In genomic region chr10:68876246-68876918, GRCh38 we compare ENCODE assay signal across 1 cellular context.
TF ChIP-seq lines count a peak whose summit lies in the region.

No MANE protein-coding gene starts in this region.

TF ChIP-seq in HepG2, 621 proteins besides CTCF, POLR2A, EP300 and RAD21 (continued from another document and continues in another):
- TF ChIP-seq HMGXB4 (CRISPR knock-in tag; IDR thresholded peaks at IDR 0.05; ENCODE audit: borderline replicate concordance in 1 of 2, low read depth in 1 of 2) (peak in 1 of 2 experiments; percentile 41; a peak in 1 of 4 replicates), RBM22 (optimal IDR thresholded peaks at IDR 0.05; ENCODE audit: low read length) (no peak), ARNTL (CRISPR knock-in tag; IDR thresholded peaks at IDR 0.05) (no peak), FOXM1 (CRISPR knock-in tag; IDR thresholded peaks at IDR 0.05) (no peak), ZNF407 (CRISPR knock-in tag; IDR thresholded peaks at IDR 0.05; ENCODE audit: not compliant biosample characterization) (no peak), PLRG1 (conservative IDR thresholded peaks at IDR 0.05) (no peak), HMGXB3 (CRISPR knock-in tag; IDR thresholded peaks at IDR 0.05; ENCODE audit: borderline replicate concordance) (no peak; the same call in 1 of the 2 replicates), ZNF569 (CRISPR knock-in tag; IDR thresholded peaks at IDR 0.05; ENCODE audit: borderline replicate concordance) (no peak), HOXA7 (CRISPR knock-in tag; IDR thresholded peaks at IDR 0.05) (no peak), ZSCAN30 (CRISPR knock-in tag; IDR thresholded peaks at IDR 0.05) (no peak), CHD2 (IDR thresholded peaks at IDR 0.05; ENCODE audit: low read depth, low read length) (no peak), CSRNP1 (CRISPR knock-in tag; IDR thresholded peaks at IDR 0.05) (no peak), SMAD9 (CRISPR knock-in tag; IDR thresholded peaks at IDR 0.05) (no peak), ZNF558 (CRISPR knock-in tag; IDR thresholded peaks at IDR 0.05; ENCODE audit: borderline replicate concordance) (no peak), YEATS2 (CRISPR knock-in tag; IDR thresholded peaks at IDR 0.05; ENCODE audit: borderline replicate concordance) (no peak), DPF2 (CRISPR knock-in tag; IDR thresholded peaks at IDR 0.05; ENCODE audit: borderline replicate concordance, low read depth) (peak; percentile 95), ZNF20 (CRISPR knock-in tag; IDR thresholded peaks at IDR 0.05) (no peak), ZNF704 (CRISPR knock-in tag; IDR thresholded peaks at IDR 0.05; ENCODE audit: borderline replicate concordance) (no peak), ZMYM3 (CRISPR knock-in tag; IDR thresholded peaks at IDR 0.05) (peak; percentile 85), ZSCAN12 (CRISPR knock-in tag; IDR thresholded peaks at IDR 0.05) (no peak), TEAD2 (CRISPR knock-in tag; IDR thresholded peaks at IDR 0.05) (no peak), POGZ (CRISPR knock-in tag; IDR thresholded peaks at IDR 0.05) (0 out of 2 replicates have a peak, but pooled peaks have one; percentile 49), KLF13 (CRISPR knock-in tag; IDR thresholded peaks at IDR 0.05) (no peak)
- TF ChIP-seq, protein P1, sequence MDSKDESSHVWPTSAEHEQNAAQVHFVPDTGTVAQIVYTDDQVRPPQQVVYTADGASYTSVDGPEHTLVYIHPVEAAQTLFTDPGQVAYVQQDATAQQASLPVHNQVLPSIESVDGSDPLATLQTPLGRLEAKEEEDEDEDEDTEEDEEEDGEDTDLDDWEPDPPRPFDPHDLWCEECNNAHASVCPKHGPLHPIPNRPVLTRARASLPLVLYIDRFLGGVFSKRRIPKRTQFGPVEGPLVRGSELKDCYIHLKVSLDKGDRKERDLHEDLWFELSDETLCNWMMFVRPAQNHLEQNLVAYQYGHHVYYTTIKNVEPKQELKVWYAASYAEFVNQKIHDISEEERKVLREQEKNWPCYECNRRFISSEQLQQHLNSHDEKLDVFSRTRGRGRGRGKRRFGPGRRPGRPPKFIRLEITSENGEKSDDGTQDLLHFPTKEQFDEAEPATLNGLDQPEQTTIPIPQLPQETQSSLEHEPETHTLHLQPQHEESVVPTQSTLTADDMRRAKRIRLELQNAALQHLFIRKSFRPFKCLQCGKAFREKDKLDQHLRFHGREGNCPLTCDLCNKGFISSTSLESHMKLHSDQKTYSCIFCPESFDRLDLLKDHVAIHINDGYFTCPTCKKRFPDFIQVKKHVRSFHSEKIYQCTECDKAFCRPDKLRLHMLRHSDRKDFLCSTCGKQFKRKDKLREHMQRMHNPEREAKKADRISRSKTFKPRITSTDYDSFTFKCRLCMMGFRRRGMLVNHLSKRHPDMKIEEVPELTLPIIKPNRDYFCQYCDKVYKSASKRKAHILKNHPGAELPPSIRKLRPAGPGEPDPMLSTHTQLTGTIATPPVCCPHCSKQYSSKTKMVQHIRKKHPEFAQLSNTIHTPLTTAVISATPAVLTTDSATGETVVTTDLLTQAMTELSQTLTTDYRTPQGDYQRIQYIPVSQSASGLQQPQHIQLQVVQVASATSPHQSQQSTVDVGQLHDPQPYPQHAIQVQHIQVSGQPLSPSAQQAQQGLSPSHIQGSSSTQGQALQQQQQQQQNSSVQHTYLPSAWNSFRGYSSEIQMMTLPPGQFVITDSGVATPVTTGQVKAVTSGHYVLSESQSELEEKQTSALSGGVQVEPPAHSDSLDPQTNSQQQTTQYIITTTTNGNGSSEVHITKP (CRISPR knock-in tag; IDR thresholded peaks at IDR 0.05; ENCODE audit: low read depth), result no peak
- TF ChIP-seq, protein P2, sequence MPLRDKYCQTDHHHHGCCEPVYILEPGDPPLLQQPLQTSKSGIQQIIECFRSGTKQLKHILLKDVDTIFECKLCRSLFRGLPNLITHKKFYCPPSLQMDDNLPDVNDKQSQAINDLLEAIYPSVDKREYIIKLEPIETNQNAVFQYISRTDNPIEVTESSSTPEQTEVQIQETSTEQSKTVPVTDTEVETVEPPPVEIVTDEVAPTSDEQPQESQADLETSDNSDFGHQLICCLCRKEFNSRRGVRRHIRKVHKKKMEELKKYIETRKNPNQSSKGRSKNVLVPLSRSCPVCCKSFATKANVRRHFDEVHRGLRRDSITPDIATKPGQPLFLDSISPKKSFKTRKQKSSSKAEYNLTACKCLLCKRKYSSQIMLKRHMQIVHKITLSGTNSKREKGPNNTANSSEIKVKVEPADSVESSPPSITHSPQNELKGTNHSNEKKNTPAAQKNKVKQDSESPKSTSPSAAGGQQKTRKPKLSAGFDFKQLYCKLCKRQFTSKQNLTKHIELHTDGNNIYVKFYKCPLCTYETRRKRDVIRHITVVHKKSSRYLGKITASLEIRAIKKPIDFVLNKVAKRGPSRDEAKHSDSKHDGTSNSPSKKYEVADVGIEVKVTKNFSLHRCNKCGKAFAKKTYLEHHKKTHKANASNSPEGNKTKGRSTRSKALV (CRISPR knock-in tag; IDR thresholded peaks at IDR 0.05), result no peak
- TF ChIP-seq, protein P3, sequence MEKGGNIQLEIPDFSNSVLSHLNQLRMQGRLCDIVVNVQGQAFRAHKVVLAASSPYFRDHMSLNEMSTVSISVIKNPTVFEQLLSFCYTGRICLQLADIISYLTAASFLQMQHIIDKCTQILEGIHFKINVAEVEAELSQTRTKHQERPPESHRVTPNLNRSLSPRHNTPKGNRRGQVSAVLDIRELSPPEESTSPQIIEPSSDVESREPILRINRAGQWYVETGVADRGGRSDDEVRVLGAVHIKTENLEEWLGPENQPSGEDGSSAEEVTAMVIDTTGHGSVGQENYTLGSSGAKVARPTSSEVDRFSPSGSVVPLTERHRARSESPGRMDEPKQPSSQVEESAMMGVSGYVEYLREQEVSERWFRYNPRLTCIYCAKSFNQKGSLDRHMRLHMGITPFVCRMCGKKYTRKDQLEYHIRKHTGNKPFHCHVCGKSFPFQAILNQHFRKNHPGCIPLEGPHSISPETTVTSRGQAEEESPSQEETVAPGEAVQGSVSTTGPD (CRISPR knock-in tag; IDR thresholded peaks at IDR 0.05), result no peak
- TF ChIP-seq, protein P4, sequence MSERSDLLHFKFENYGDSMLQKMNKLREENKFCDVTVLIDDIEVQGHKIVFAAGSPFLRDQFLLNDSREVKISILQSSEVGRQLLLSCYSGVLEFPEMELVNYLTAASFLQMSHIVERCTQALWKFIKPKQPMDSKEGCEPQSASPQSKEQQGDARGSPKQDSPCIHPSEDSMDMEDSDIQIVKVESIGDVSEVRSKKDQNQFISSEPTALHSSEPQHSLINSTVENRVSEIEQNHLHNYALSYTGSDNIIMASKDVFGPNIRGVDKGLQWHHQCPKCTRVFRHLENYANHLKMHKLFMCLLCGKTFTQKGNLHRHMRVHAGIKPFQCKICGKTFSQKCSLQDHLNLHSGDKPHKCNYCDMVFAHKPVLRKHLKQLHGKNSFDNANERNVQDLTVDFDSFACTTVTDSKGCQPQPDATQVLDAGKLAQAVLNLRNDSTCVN (CRISPR knock-in tag; IDR thresholded peaks at IDR 0.05; ENCODE audit: borderline replicate concordance), result peak; percentile 64; the same call in 1 of the 2 replicates
